ENCODE assay signal across 9 cellular contexts in the genomic region with DNA sequence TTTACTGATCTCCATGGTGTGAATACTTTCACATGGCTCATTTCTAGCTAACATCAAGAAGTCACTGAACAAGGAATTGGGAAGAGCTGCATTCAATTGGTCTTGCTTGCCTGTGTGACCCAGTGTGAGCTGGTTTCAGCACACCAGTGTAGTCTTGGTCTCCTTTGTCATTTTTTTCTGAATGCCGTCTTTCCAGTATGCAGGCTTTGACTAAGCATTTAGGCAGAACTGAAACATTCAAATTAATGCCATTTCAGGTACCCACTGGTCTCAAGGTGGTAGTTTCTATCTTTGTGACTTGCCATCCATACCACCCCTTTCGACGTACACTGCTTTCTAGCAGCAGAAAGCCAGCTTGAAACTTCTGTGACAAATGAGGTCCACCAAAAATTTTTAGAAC.
DNase-seq lines count a peak whose midpoint lies in the region; ATAC-seq and TF ChIP-seq lines count a peak whose summit lies in the region.
"Had no signal": no experiment of that assay in that cellular context is flagged by ENCODE, and none has a peak within 500 bp of the region (broad histone marks: within the 10 kb centered on the region; RNA-seq: fewer than 3 reads in every experiment).

No MANE protein-coding gene starts in this region.

- POLR2A ChIA-PET in CD8-positive, alpha-beta T cell (lab: Charles Lee), result no interaction called here
- POLR2A ChIA-PET in activated naive CD8-positive, alpha-beta T cell treated with anti-CD3 and anti-CD28 coated beads, Interleukin-2, amount 10 ng/mL, durations not matched to agents 7 days and 5 days (lab: Charles Lee), result no interaction called here

- intact Hi-C loops in CD8-positive, alpha-beta T cell (cut with DNase I, micrococcal nuclease), result no loop called here

- TF ChIP-seq CTCF in CD8-positive, alpha-beta T cell (IDR thresholded peaks at IDR 0.05), result no peak

- CTCF ChIA-PET in CD8-positive, alpha-beta T cell (lab: Charles Lee), result interaction anchor here (0.9 kb wide), 1 partner anchor 9 kb away, joined by 3 read pairs; no protein-coding TSS in a partner anchor

- no peaks in the 10 kb centered on the region for H3K9me3 Mint-ChIP-seq in CD8-positive, alpha-beta T cell
- H3K9me3 Mint-ChIP-seq in activated naive CD8-positive, alpha-beta T cell treated with anti-CD3 and anti-CD28 coated beads, Interleukin-2, amount 10 ng/mL, durations not matched to agents 7 days and 5 days, result peaks cover 4% of the 10 kb centered on the region

- peaks cover 17% of the 10 kb centered on the region for H3K4me1 ChIP-seq in CD8-positive, alpha-beta T cell (ENCODE audit: insufficient read depth, low read length)

- H3K27me3 ChIP-seq in CD8-positive, alpha-beta T cell (ENCODE audit: insufficient read depth, low read length), result no peaks in the 10 kb centered on the region

- no peak overlapping the region for H3K4me3 ChIP-seq in CD8-positive, alpha-beta T cell (ENCODE audit: low read depth, low read length)

- H3K27me3 Mint-ChIP-seq in CD8-positive, alpha-beta T cell (ENCODE audit: low read depth), result no peaks in the 10 kb centered on the region
- no peaks in the 10 kb centered on the region for H3K27me3 Mint-ChIP-seq in activated naive CD8-positive, alpha-beta T cell treated with anti-CD3 and anti-CD28 coated beads, Interleukin-2, amount 10 ng/mL, durations not matched to agents 7 days and 5 days

- no peaks in the 10 kb centered on the region for H3K9me3 ChIP-seq in CD8-positive, alpha-beta T cell (ENCODE audit: low read length)

- H3K27ac ChIP-seq in CD8-positive, alpha-beta T cell (ENCODE audit: low read depth, low read length), result no peak overlapping the region

- H3K4me3 Mint-ChIP-seq in CD8-positive, alpha-beta T cell, result peak overlapping the region; percentile 13
- H3K4me3 Mint-ChIP-seq in activated naive CD8-positive, alpha-beta T cell treated with anti-CD3 and anti-CD28 coated beads, Interleukin-2, amount 10 ng/mL, durations not matched to agents 7 days and 5 days, result peak overlapping the region; percentile 42

- DNase-seq in CD8-positive, alpha-beta T cell, result no peak
- DNase-seq in activated naive CD8-positive, alpha-beta T cell treated with anti-CD3 and anti-CD28 coated beads, Interleukin-2, amount 10 ng/mL, durations not matched to agents 7 days and 5 days, result no peak
- no peak for DNase-seq in kidney glomerular epithelial cell (lab: John Stamatoyannopoulos, UW)
- no peak for DNase-seq in COLO668 (lab: John Stamatoyannopoulos, UW; ENCODE audit: unreplicated experiment)
- no peak for DNase-seq in effector CD4-positive, alpha-beta T cell
- no peak for DNase-seq in stimulated activated CD4-positive, alpha-beta T cell treated with anti-CD3 and anti-CD28 coated beads, Interleukin-12 subunit alpha, Interleukin-12 subunit beta, amount 100 ng/mL, for 4 hours
- DNase-seq: GF-D8 had no signal

- H3K27ac Mint-ChIP-seq in CD8-positive, alpha-beta T cell, result peak overlapping the region; percentile 85
- peak overlapping the region; percentile 82 for H3K27ac Mint-ChIP-seq in activated naive CD8-positive, alpha-beta T cell treated with anti-CD3 and anti-CD28 coated beads, Interleukin-2, amount 10 ng/mL, durations not matched to agents 7 days and 5 days

- ATAC-seq in CD8-positive, alpha-beta T cell, result no peak
- peak; percentile 74 for ATAC-seq in GM19328 (IDR thresholded peaks at IDR 0.05; ENCODE audit: unreplicated experiment)
- ATAC-seq in HG03064 (IDR thresholded peaks at IDR 0.05; ENCODE audit: low read depth, unreplicated experiment), result peak; percentile 88
- peak; percentile 30 for ATAC-seq in activated naive CD8-positive, alpha-beta T cell treated with anti-CD3 and anti-CD28 coated beads, Interleukin-2, amount 10 ng/mL, durations not matched to agents 7 days and 5 days (ENCODE audit: low read depth)

- H3K4me1 Mint-ChIP-seq in CD8-positive, alpha-beta T cell (ENCODE audit: low read depth), result peaks cover 25% of the 10 kb centered on the region
- H3K4me1 Mint-ChIP-seq in activated naive CD8-positive, alpha-beta T cell treated with anti-CD3 and anti-CD28 coated beads, Interleukin-2, amount 10 ng/mL, durations not matched to agents 7 days and 5 days, result peaks cover 19% of the 10 kb centered on the region

- no peaks in the 10 kb centered on the region for H3K36me3 Mint-ChIP-seq in CD8-positive, alpha-beta T cell
- H3K36me3 Mint-ChIP-seq in activated naive CD8-positive, alpha-beta T cell treated with anti-CD3 and anti-CD28 coated beads, Interleukin-2, amount 10 ng/mL, durations not matched to agents 7 days and 5 days, result peaks cover 5% of the 10 kb centered on the region

- no peaks in the 10 kb centered on the region for H3K36me3 ChIP-seq in CD8-positive, alpha-beta T cell (ENCODE audit: insufficient read depth, low read length)
